ENCODE assay signal across 16 cellular contexts in the genomic region with DNA sequence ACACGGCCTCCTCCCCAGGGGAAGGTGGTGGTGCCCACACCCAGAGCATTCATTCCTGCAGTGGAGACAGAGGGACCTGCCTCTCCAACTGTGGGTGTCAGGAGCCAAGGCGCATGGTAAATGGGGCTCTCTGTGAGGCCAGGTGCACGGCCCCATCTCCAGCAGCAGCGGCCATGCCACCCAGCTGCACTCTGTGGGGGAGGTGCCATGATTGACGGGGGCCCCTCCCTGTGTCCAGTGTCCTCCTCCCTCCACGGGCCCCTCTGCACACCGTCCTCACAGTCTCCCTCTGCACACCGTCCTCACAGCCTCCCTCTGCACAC.
A peak's percentile ranks its signal among the peaks of the same experiment; 100 is the strongest.
DNase-seq lines count a peak whose midpoint lies in the region; ATAC-seq and TF ChIP-seq lines count a peak whose summit lies in the region.
"Had no signal": no experiment of that assay in that cellular context is flagged by ENCODE, and none has a peak within 500 bp of the region (broad histone marks: within the 10 kb centered on the region; RNA-seq: fewer than 3 reads in every experiment).

No MANE protein-coding gene starts in this region.

- no peaks in the 10 kb centered on the region for H3K79me1 ChIP-seq in IMR-90 (ENCODE audit: low read depth in 1 of 2, low read length in 2 of 2)

- H3K9me3 ChIP-seq in heart right ventricle (no peaks in the 10 kb centered on the region), IMR-90 (ENCODE audit: control insufficient read depth, insufficient read depth, low read length) (no peaks in the 10 kb centered on the region), psoas muscle (no peaks in the 10 kb centered on the region)
- H3K9me3 ChIP-seq: BLaER1 treated with 17β-estradiol and CSF1 and Interleukin-3, amounts not matched to agents 10 nM and 100 nM had no signal

- H2BK15ac ChIP-seq in IMR-90 (ENCODE audit: low read depth, low read length), result no peak overlapping the region

- H2AK9ac ChIP-seq in IMR-90 (replicated peaks; ENCODE audit: low read depth, low read length, poor library complexity), result peak overlapping the region; percentile 26

- no peak overlapping the region for H3K9ac ChIP-seq in IMR-90 (ENCODE audit: low read depth, low read length)
- H3K9ac ChIP-seq: BLaER1 treated with 17β-estradiol and CSF1 and Interleukin-3, amounts not matched to agents 10 nM and 100 nM had no signal

- H2BK5ac ChIP-seq in IMR-90 (ENCODE audit: low read depth, low read length, poor library complexity, severe bottlenecking), result no peak overlapping the region

- H3K4me1 ChIP-seq in heart right ventricle (peaks cover 0 to 14% (median 10%) of the 10 kb centered on the region in 9 donors), IMR-90 (ENCODE audit: control insufficient read depth, insufficient read depth, low read length) (peaks cover 8% of the 10 kb centered on the region; the same call in 1 of the 2 replicates), psoas muscle (no peaks in the 10 kb centered on the region)

- peaks cover 2% of the 10 kb centered on the region for H3K27me3 Mint-ChIP-seq in chondrocyte (ENCODE audit: low read depth)
- H3K27me3 Mint-ChIP-seq: B cell had no signal

- H3K9me3 Mint-ChIP-seq in chondrocyte (ENCODE audit: low read depth), result no peaks in the 10 kb centered on the region
- H3K9me3 Mint-ChIP-seq: CD8-positive, alpha-beta T cell; H9 had no signal

- H3K4me3 Mint-ChIP-seq in chondrocyte (ENCODE audit: unreplicated experiment), result no peak overlapping the region
- H3K4me3 Mint-ChIP-seq: B cell; CD8-positive, alpha-beta T cell; H9 had no signal

- peaks cover 4% of the 10 kb centered on the region for H3K36me3 Mint-ChIP-seq in chondrocyte (ENCODE audit: low read depth)
- H3K36me3 Mint-ChIP-seq: CD8-positive, alpha-beta T cell had no signal

- no peak overlapping the region; the same call in 1 of the 2 replicates for H2AK5ac ChIP-seq in IMR-90 (ENCODE audit: low read depth, low read length)

- H4K8ac ChIP-seq in IMR-90 (ENCODE audit: low read depth in 2 of 2, low read length in 2 of 2), result no peak overlapping the region

- H3K14ac ChIP-seq in IMR-90 (replicated peaks; ENCODE audit: low read depth, low read length), result no peak overlapping the region

- dilution Hi-C loops in IMR-90 (cut with HindIII; ENCODE audit: low sequenced_read_pairs, unreplicated experiment), result no loop called here

- H3K27ac Mint-ChIP-seq in chondrocyte (ENCODE audit: unreplicated experiment), result no peak overlapping the region
- H3K27ac Mint-ChIP-seq: B cell; CD8-positive, alpha-beta T cell; H9 had no signal

- H4K20me1 ChIP-seq in IMR-90 (ENCODE audit: insufficient read depth, low read length), result peaks cover 3% of the 10 kb centered on the region; the same call in 1 of the 2 replicates

- H3K4me3 ChIP-seq in heart right ventricle, result no peak overlapping the region
- H3K4me3 ChIP-seq in IMR-90 (ENCODE audit: insufficient read depth, low read depth, low read length), result no peak overlapping the region
- no peak overlapping the region for H3K4me3 ChIP-seq in psoas muscle
- H3K4me3 ChIP-seq in H7 (ENCODE audit: insufficient read depth, low read depth, low read length), result no peak overlapping the region
- H3K4me3 ChIP-seq: BLaER1 treated with 17β-estradiol and CSF1 and Interleukin-3, amounts not matched to agents 10 nM and 100 nM had no signal

- no peaks in the 10 kb centered on the region for H3K36me3 ChIP-seq in heart right ventricle
- H3K36me3 ChIP-seq in IMR-90 (ENCODE audit: control insufficient read depth, insufficient read depth, low read length), result peaks cover 6% of the 10 kb centered on the region; the same call in 1 of the 2 replicates
- no peaks in the 10 kb centered on the region for H3K36me3 ChIP-seq in psoas muscle (ENCODE audit: insufficient read depth in 1 of 2, low read depth in 1 of 2)
- no peaks in the 10 kb centered on the region for H3K36me3 ChIP-seq in H7 (replicated peaks; ENCODE audit: control insufficient read depth, insufficient read depth, low read length)

- no peak overlapping the region for H3K23ac ChIP-seq in IMR-90 (ENCODE audit: low read depth, low read length)

- no TSS peak for BruUV-seq in IMR-90 (replicated peaks; lab: Mats Ljungman, UMichigan)

- H4K5ac ChIP-seq in IMR-90 (ENCODE audit: low read depth, low read length), result no peak overlapping the region

- 72 to 79% methylated on average over 8 of the region's 8 CpGs for WGBS in heart right ventricle, 2 donors
- no CpG with 5 or more reads among the region's 8 CpGs for WGBS in IMR-90 (ENCODE audit: extremely low coverage in 2 of 2, insufficient read length in 1 of 2), 2 experiments
- 69 to 75% (median 72%) methylated on average over 8 of the region's 8 CpGs for WGBS in psoas muscle, 3 donors

- TF ChIP-seq RAD21 in IMR-90 (IDR thresholded peaks at IDR 0.05; ENCODE audit: low read length), result no peak

- no peak overlapping the region for H3K4ac ChIP-seq in IMR-90 (ENCODE audit: low read depth, low read length)

- no peak overlapping the region for H2BK120ac ChIP-seq in IMR-90 (ENCODE audit: low read depth, low read length)

- no peak overlapping the region for H3K56ac ChIP-seq in IMR-90 (ENCODE audit: extremely low read depth, insufficient read depth, low read length)

- no peak for TF ChIP-seq POLR2A in IMR-90 (IDR thresholded peaks at IDR 0.05; ENCODE audit: low read depth, low read length)

- no peak overlapping the region for H4K91ac ChIP-seq in IMR-90 (ENCODE audit: insufficient read depth, low read depth, low read length)

- DNase-seq in left ventricle myocardium superior, result peak; percentile 9
- DNase-seq in heart right ventricle, result no peak
- DNase-seq in IMR-90, result no peak
- DNase-seq in chondrocyte (ENCODE audit: low spot score), result peak; percentile 50
- peak; percentile 4 to 35 for DNase-seq in psoas muscle
- no peak for DNase-seq in inferior parietal cortex (ENCODE audit: extremely low spot score)
- DNase-seq in H7, result no peak
- DNase-seq: Calu3; CD8-positive, alpha-beta T cell; DMS79 treated with DMSO at 0.1 percent for 48 hours; GF-D8; GOT3; H9 had no signal

- H2BK20ac ChIP-seq in IMR-90 (ENCODE audit: low read depth, low read length), result no peak overlapping the region

- H3K18ac ChIP-seq in IMR-90 (ENCODE audit: low read depth, low read length), result no peak overlapping the region

- H3K4me2 ChIP-seq in IMR-90 (ENCODE audit: low read depth, low read length), result no peak overlapping the region
- H3K4me2 ChIP-seq: BLaER1 treated with 17β-estradiol and CSF1 and Interleukin-3, amounts not matched to agents 10 nM and 100 nM had no signal

- TF ChIP-seq CTCF in heart right ventricle (IDR thresholded peaks at IDR 0.05) (no peak), IMR-90 (conservative IDR thresholded peaks at IDR 0.05; ENCODE audit: low read depth, low read length) (no peak), chondrocyte (IDR thresholded peaks at IDR 0.05) (no peak), psoas muscle (IDR thresholded peaks at IDR 0.05) (no peak)

- ATAC-seq in left ventricle myocardium superior, result no peak
- ATAC-seq in heart right ventricle, result no peak
- no peak for ATAC-seq in IMR-90 (ENCODE audit: low read depth)
- ATAC-seq in psoas muscle, result no peak
- ATAC-seq: CD8-positive, alpha-beta T cell; HepG2 had no signal

- peaks cover 0 to 6% (median 0%) of the 10 kb centered on the region in 7 donors for H3K27me3 ChIP-seq in heart right ventricle
- H3K27me3 ChIP-seq in IMR-90 (ENCODE audit: control insufficient read depth, insufficient read depth, low read length), result no peaks in the 10 kb centered on the region; the same call in 1 of the 2 replicates
- peaks cover 0 to 30% (median 2%) of the 10 kb centered on the region in 3 donors for H3K27me3 ChIP-seq in psoas muscle (ENCODE audit: insufficient read depth in 3 of 3, low read length in 2 of 3)
- H3K27me3 ChIP-seq in H7 (ENCODE audit: control insufficient read depth, insufficient read depth, low read length), result no peaks in the 10 kb centered on the region
- H3K27me3 ChIP-seq: BLaER1 treated with 17β-estradiol and CSF1 and Interleukin-3, amounts not matched to agents 10 nM and 100 nM had no signal

- in situ Hi-C loops in IMR-90 (cut with MboI; ENCODE audit: low sequenced_read_pairs), result no loop called here

- intact Hi-C loops in left ventricle myocardium superior (cut with micrococcal nuclease), result no loop called here
- intact Hi-C loops in heart right ventricle (cut with DNase I), result loop anchor here in 1 of 10 donors (10.0 kb wide), 1 partner anchor 173 kb away; no protein-coding TSS in a partner anchor
- intact Hi-C loops in IMR-90 (cut with micrococcal nuclease), result no loop called here
- intact Hi-C loops in psoas muscle (cut with DNase I), result no loop called here

- peaks cover 7% of the 10 kb centered on the region for H3K4me1 Mint-ChIP-seq in chondrocyte (ENCODE audit: low read depth)

- no peak overlapping the region for H2AFZ ChIP-seq in IMR-90 (replicated peaks; ENCODE audit: low read length, poor library complexity)

- H3K9me1 ChIP-seq in IMR-90 (ENCODE audit: insufficient read depth, low read length), result peaks cover 4% of the 10 kb centered on the region; the same call in 1 of the 2 replicates

- H3K27ac ChIP-seq in heart right ventricle (no peak overlapping the region), IMR-90 (ENCODE audit: insufficient read depth, low read length) (no peak overlapping the region), psoas muscle (no peak overlapping the region)
- H3K27ac ChIP-seq: BLaER1 treated with 17β-estradiol and CSF1 and Interleukin-3, amounts not matched to agents 10 nM and 100 nM had no signal

- CTCF ChIA-PET in IMR-90 (lab: Yijun Ruan, JAX), result no interaction called here

- POLR2A ChIA-PET in IMR-90 (lab: Charles Lee; ENCODE audit: unreplicated experiment), result no interaction called here

TF ChIP-seq in IMR-90, 13 proteins besides CTCF, POLR2A, EP300 and RAD21 (continues in another document):
- no peak for TF ChIP-seq CEBPB (IDR thresholded peaks at IDR 0.05; ENCODE audit: low read depth, low read length)
- TF ChIP-seq RFX5 (IDR thresholded peaks at IDR 0.05; ENCODE audit: low read depth, low read length), result no peak
- TF ChIP-seq, protein P1, sequence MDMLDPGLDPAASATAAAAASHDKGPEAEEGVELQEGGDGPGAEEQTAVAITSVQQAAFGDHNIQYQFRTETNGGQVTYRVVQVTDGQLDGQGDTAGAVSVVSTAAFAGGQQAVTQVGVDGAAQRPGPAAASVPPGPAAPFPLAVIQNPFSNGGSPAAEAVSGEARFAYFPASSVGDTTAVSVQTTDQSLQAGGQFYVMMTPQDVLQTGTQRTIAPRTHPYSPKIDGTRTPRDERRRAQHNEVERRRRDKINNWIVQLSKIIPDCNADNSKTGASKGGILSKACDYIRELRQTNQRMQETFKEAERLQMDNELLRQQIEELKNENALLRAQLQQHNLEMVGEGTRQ (IDR thresholded peaks at IDR 0.05; ENCODE audit: low read depth, low read length), result no peak
- TF ChIP-seq RCOR1 (IDR thresholded peaks at IDR 0.05; ENCODE audit: insufficient replicate concordance, low read length), result no peak
- TF ChIP-seq MXI1 (IDR thresholded peaks at IDR 0.05; ENCODE audit: borderline replicate concordance, low read depth, low read length), result no peak

Comparison
In these comparisons a context has a peak if more than half of its experiments do, and no peak if none do; other contexts are left out.
1. DNase-seq: peak in left ventricle myocardium superior (single experiment), chondrocyte (single experiment) and psoas muscle (2 of 2); none in heart right ventricle (0 of 2), IMR-90 (single experiment), inferior parietal cortex (single experiment) and H7 (single experiment).